In genomic region chr11:61749607-61750217, GRCh38 we compare ENCODE assay signal across 1 cellular context.
TF ChIP-seq lines count a peak whose summit lies in the region.

No MANE protein-coding gene starts in this region.

TF ChIP-seq in GM23338, 12 proteins besides CTCF, POLR2A, EP300 and RAD21 (continued from another document):
- TF ChIP-seq ZNF462 (CRISPR knock-in tag; IDR thresholded peaks at IDR 0.05) (no peak), NANOG (IDR thresholded peaks at IDR 0.05; ENCODE audit: borderline replicate concordance) (no peak), EZH2 (IDR thresholded peaks at IDR 0.05; ENCODE audit: low read depth, unreplicated experiment) (no peak), ZNF331 (CRISPR knock-in tag; IDR thresholded peaks at IDR 0.05; ENCODE audit: low read depth) (no peak), EZH2phosphoT487 (IDR thresholded peaks at IDR 0.05; ENCODE audit: unreplicated experiment) (no peak), JUNB (IDR thresholded peaks at IDR 0.05; ENCODE audit: unreplicated experiment) (no peak), ZNF114 (CRISPR knock-in tag; IDR thresholded peaks at IDR 0.05) (no peak), REST (IDR thresholded peaks at IDR 0.05; ENCODE audit: unreplicated experiment) (no peak), POLR2AphosphoS5 (IDR thresholded peaks at IDR 0.05; ENCODE audit: low read depth) (no peak), ETS1 (IDR thresholded peaks at IDR 0.05) (no peak), STAT1 (IDR thresholded peaks at IDR 0.05; ENCODE audit: unreplicated experiment) (no peak)
